12 cellular contexts compared by ENCODE assay signal in genomic region chr3:30548605-30549004, GRCh38. TPM values are rescaled to one million over a fixed set of nuclear protein-coding genes. Genes with fewer than 3 reads are reported as not detected.
DNase-seq lines count a peak whose midpoint lies in the region; ATAC-seq, FAIRE-seq and TF ChIP-seq lines count a peak whose summit lies in the region.
"Had no signal": no experiment of that assay in that cellular context is flagged by ENCODE, and none has a peak within 500 bp of the region (broad histone marks: within the 10 kb centered on the region; RNA-seq: fewer than 3 reads in every experiment).

No MANE protein-coding gene starts in this region.

- H3K27ac Mint-ChIP-seq in T-helper 17 cell (no peak overlapping the region), endodermal cell (no peak overlapping the region)
- H3K27ac Mint-ChIP-seq in stimulated activated memory B cell treated with anti-CD40 and anti-IgM and Interleukin-4, amounts not matched to agents 10 μg/mL and 1 μg/mL and 100 μg/mL, for 72 hours = no peak overlapping the region
- H3K27ac Mint-ChIP-seq: T-helper 1 cell treated with Interleukin-12 subunit alpha and Interleukin-12 subunit beta and Interleukin-4 antibody, amounts not matched to agents 30 μg/mL and 1 μg/mL, for 36 hours had no signal

- 77 to 100% methylated on average over 2 to 4 of the region's 4 CpGs for WGBS in endodermal cell (ENCODE audit: insufficient coverage in 1 of 2, insufficient read length in 1 of 2), 2 experiments

- H3K36me3 Mint-ChIP-seq in T-helper 17 cell (ENCODE audit: low read depth) (peaks cover 2% of the 10 kb centered on the region), endodermal cell (ENCODE audit: low read depth) (peaks cover 4% of the 10 kb centered on the region)
- H3K36me3 Mint-ChIP-seq in stimulated activated memory B cell treated with anti-CD40 and anti-IgM and Interleukin-4, amounts not matched to agents 10 μg/mL and 1 μg/mL and 100 μg/mL, for 72 hours = no peaks in the 10 kb centered on the region

- H3K4me1 Mint-ChIP-seq in T-helper 17 cell (no peaks in the 10 kb centered on the region), endodermal cell (peaks cover 42% of the 10 kb centered on the region)
- peaks cover 38% of the 10 kb centered on the region for H3K4me1 Mint-ChIP-seq in stimulated activated memory B cell treated with anti-CD40 and anti-IgM and Interleukin-4, amounts not matched to agents 10 μg/mL and 1 μg/mL and 100 μg/mL, for 72 hours

- FAIRE-seq in D721Med (lab: Jason Lieb, UNC) = no peak

- no peaks in the 10 kb centered on the region for H3K27me3 ChIP-seq in endodermal cell (ENCODE audit: control insufficient read depth, insufficient read depth, low read length, poor library complexity, severe bottlenecking)

- no peak overlapping the region for H3K9ac ChIP-seq in endodermal cell (ENCODE audit: extremely low read depth, low read length, poor library complexity, severe bottlenecking)

- no peak overlapping the region for H3K27ac ChIP-seq in endodermal cell (ENCODE audit: low read depth, low read length)
- H3K27ac ChIP-seq: 22Rv1, lower lobe of right lung had no signal

- peak; percentile 49 for ATAC-seq in T-helper 17 cell
- peak; percentile 58 for ATAC-seq in stimulated activated memory B cell treated with anti-CD40 and anti-IgM and Interleukin-4, amounts not matched to agents 10 μg/mL and 1 μg/mL and 100 μg/mL, for 72 hours
- no peak for ATAC-seq in HG02763 (IDR thresholded peaks at IDR 0.05; ENCODE audit: unreplicated experiment)
- no peak for ATAC-seq in HG02970 (IDR thresholded peaks at IDR 0.05; ENCODE audit: low FRiP score, unreplicated experiment)

- DNase-seq in DMS 273 (lab: John Stamatoyannopoulos, UW; ENCODE audit: unreplicated experiment) = peak; percentile 20
- no peak for DNase-seq in DMS 273 treated with DMSO at 0.1 percent for 48 hours (lab: John Stamatoyannopoulos, UW)
- DNase-seq in T-helper 17 cell = no peak
- peak; percentile 86 for DNase-seq in endodermal cell
- no peak for DNase-seq in D721Med (ENCODE audit: insufficient read length, low spot score)
- DNase-seq: cerebellar nuclear complex, lower lobe of right lung had no signal

- TF ChIP-seq CTCF in endodermal cell (conservative IDR thresholded peaks at IDR 0.05) (no peak), D721Med (IDR thresholded peaks at IDR 0.05; ENCODE audit: insufficient read depth, missing control alignments) (no peak)

- H3K4me3 ChIP-seq in endodermal cell (ENCODE audit: low read length) = no peak overlapping the region
- H3K4me3 ChIP-seq: lower lobe of right lung had no signal

- H3K9me3 Mint-ChIP-seq in endodermal cell = peaks cover 12% of the 10 kb centered on the region
- no peaks in the 10 kb centered on the region for H3K9me3 Mint-ChIP-seq in stimulated activated memory B cell treated with anti-CD40 and anti-IgM and Interleukin-4, amounts not matched to agents 10 μg/mL and 1 μg/mL and 100 μg/mL, for 72 hours

- H3K9me3 ChIP-seq in T-helper 17 cell (ENCODE audit: control insufficient read depth, low read length, poor library complexity, severe bottlenecking) (no peaks in the 10 kb centered on the region), endodermal cell (ENCODE audit: control insufficient read depth, low read length) (peaks cover 5% of the 10 kb centered on the region)
- H3K9me3 ChIP-seq: lower lobe of right lung had no signal

- no peaks in the 10 kb centered on the region for H3K4me1 ChIP-seq in endodermal cell (ENCODE audit: control insufficient read depth, insufficient read depth, low read length)
- H3K4me1 ChIP-seq: lower lobe of right lung had no signal

- no peaks in the 10 kb centered on the region for H3K36me3 ChIP-seq in endodermal cell (ENCODE audit: control insufficient read depth, insufficient read depth, low read length)
- H3K36me3 ChIP-seq: lower lobe of right lung had no signal

- H3K4me3 Mint-ChIP-seq in T-helper 17 cell (no peak overlapping the region), endodermal cell (no peak overlapping the region)
- no peak overlapping the region for H3K4me3 Mint-ChIP-seq in stimulated activated memory B cell treated with anti-CD40 and anti-IgM and Interleukin-4, amounts not matched to agents 10 μg/mL and 1 μg/mL and 100 μg/mL, for 72 hours
- H3K4me3 Mint-ChIP-seq: T-helper 1 cell treated with Interleukin-12 subunit alpha and Interleukin-12 subunit beta and Interleukin-4 antibody, amounts not matched to agents 30 μg/mL and 1 μg/mL, for 36 hours had no signal

- H3K27me3 Mint-ChIP-seq in T-helper 17 cell (no peaks in the 10 kb centered on the region), endodermal cell (ENCODE audit: insufficient read depth) (no peaks in the 10 kb centered on the region)
- H3K27me3 Mint-ChIP-seq in stimulated activated memory B cell treated with anti-CD40 and anti-IgM and Interleukin-4, amounts not matched to agents 10 μg/mL and 1 μg/mL and 100 μg/mL, for 72 hours = no peaks in the 10 kb centered on the region

RNA-seq across cellular contexts. Expression of gene TGFBR2, which starts 57.8 kb away (rescaled TPM):
- total RNA-seq in T-helper 17 cell (10 to 100 TPM; 58.4 to 74.5 TPM), endodermal cell (1 to 10 TPM; 6.0 to 9.6 TPM)
- 3.9 TPM for polyA plus RNA-seq in endodermal cell (2013, experiment 1 of 2)
- polyA plus RNA-seq in endodermal cell (2013, experiment 2 of 2) = 3.6 TPM

Comparison
In these comparisons a context has a peak if more than half of its experiments do, and no peak if none do; other contexts are left out.
1. DNase-seq: peak in DMS 273 (single experiment) and endodermal cell (single experiment); none in DMS 273 treated with DMSO at 0.1 percent for 48 hours (single experiment), T-helper 17 cell (0 of 3) and D721Med (single experiment).
2. ATAC-seq: peak in T-helper 17 cell (single experiment) and stimulated activated memory B cell treated with anti-CD40 and anti-IgM and Interleukin-4, amounts not matched to agents 10 μg/mL and 1 μg/mL and 100 μg/mL, for 72 hours (single experiment); none in HG02763 (single experiment) and HG02970 (single experiment).
3. RNA of gene TGFBR2, which starts 57.8 kb away (total RNA-seq): 58.4 to 74.5 TPM in T-helper 17 cell; 6.0 to 9.6 TPM in endodermal cell; every median in the first group is over 4 times any median in the second.